In genomic region chr2:177244244-177244771, GRCh38 we compare ENCODE assay signal across 9 cellular contexts. TPM values are rescaled to one million over a fixed set of nuclear protein-coding genes. Genes with fewer than 3 reads are reported as not detected.
DNase-seq lines count a peak whose midpoint lies in the region; ATAC-seq, FAIRE-seq and TF ChIP-seq lines count a peak whose summit lies in the region.
"Had no signal": no experiment of that assay in that cellular context is flagged by ENCODE, and none has a peak within 500 bp of the region (broad histone marks: within the 10 kb centered on the region; RNA-seq: fewer than 3 reads in every experiment).

No MANE protein-coding gene starts in this region.

- H3K27ac ChIP-seq in HUES6 (ENCODE audit: low read depth, low read length) (peak overlapping the region; percentile 66; the same call in 1 of the 2 replicates), H1 (ENCODE audit: low read depth, low read length) (no peak overlapping the region)

- H2AK5ac ChIP-seq in H1 (ENCODE audit: low read depth, low read length): 0 out of 2 replicates have a peak overlapping the region, but pooled peaks have one; percentile 86

- 92% methylated on average over 6 of the region's 6 CpGs; no CpG with 5 or more reads in 1 of the 2 experiments for WGBS in H1 (ENCODE audit: extremely low coverage in 1 of 2, insufficient coverage in 1 of 2, insufficient read length in 1 of 2, insufficient replicate concordance in 2 of 2, low coverage in 1 of 2, low lambda C conversion rate in 2 of 2, missing lambda C conversion rate in 1 of 2), 2 experiments

- no peak overlapping the region for H3K23ac ChIP-seq in H1 (ENCODE audit: insufficient read length)

- POLR2A ChIA-PET in H1 (lab: Charles Lee; ENCODE audit: partially characterized antibody): interaction anchor here (0.8 to 2.0 kb wide), 3 partner anchors 10 to 23 kb away, joined by 4 to 13 read pairs (median 4); partner anchors contain the start of gene NFE2L2

- CTCF ChIA-PET in H1 (lab: Charles Lee; ENCODE audit: partially characterized antibody): interaction anchor here (1.0 to 2.3 kb wide), 6 partner anchors 10 to 83 kb away, joined by 3 to 10 read pairs (median 5); no protein-coding TSS in a partner anchor

- H3K9ac ChIP-seq in HUES6 (ENCODE audit: low read length): no peak overlapping the region
- H3K9ac ChIP-seq in H1 (replicated peaks in 1 of 4; ENCODE audit: extremely low read depth in 1 of 4, low read depth in 3 of 4, low read length in 3 of 4): no peak overlapping the region

- H3K4me1 Mint-ChIP-seq in CD14-positive monocyte (peaks cover 76% of the 10 kb centered on the region), progenitor cell of endocrine pancreas (ENCODE audit: low read depth) (peaks cover 32% of the 10 kb centered on the region)

- H4K91ac ChIP-seq in H1 (replicated peaks; ENCODE audit: insufficient read length, low read length): no peak overlapping the region

- no peaks in the 10 kb centered on the region for H3K27me3 ChIP-seq in HUES6 (ENCODE audit: control insufficient read depth, insufficient read depth, low read length)
- H3K27me3 ChIP-seq in H1 (replicated peaks in 1 of 4; ENCODE audit: control insufficient read depth in 3 of 4, extremely low read depth in 1 of 4, insufficient read depth in 3 of 4, low read length in 3 of 4): no peaks in the 10 kb centered on the region

- peaks cover 9 to 25% of the 10 kb centered on the region in 2 donors for H3K36me3 Mint-ChIP-seq in CD14-positive monocyte
- peaks cover 6% of the 10 kb centered on the region for H3K36me3 Mint-ChIP-seq in progenitor cell of endocrine pancreas (ENCODE audit: insufficient read depth)

- TF ChIP-seq CTCF in CD14-positive monocyte (IDR thresholded peaks at IDR 0.05) (no peak), H1 (IDR thresholded peaks at IDR 0.05; ENCODE audit: control extremely low read depth in 1 of 3, insufficient read depth in 1 of 3, low read depth in 1 of 3, low read length in 3 of 3) (no peak), progenitor cell of endocrine pancreas (IDR thresholded peaks at IDR 0.05; ENCODE audit: unreplicated experiment) (no peak)

- no peak overlapping the region for H3K18ac ChIP-seq in H1 (ENCODE audit: extremely low read depth, low read length)

- FAIRE-seq in H1 (lab: Jason Lieb, UNC): no peak

- TF ChIP-seq EP300 in H1 (IDR thresholded peaks at IDR 0.05; ENCODE audit: borderline replicate concordance in 1 of 2, low read depth in 2 of 2, low read length in 2 of 2): no peak

- no peaks in the 10 kb centered on the region for H3K27me3 Mint-ChIP-seq in CD14-positive monocyte (ENCODE audit: low read depth in 3 of 3)
- H3K27me3 Mint-ChIP-seq in progenitor cell of endocrine pancreas: no peaks in the 10 kb centered on the region

- H2AFZ ChIP-seq in H1 (ENCODE audit: low read length): no peak overlapping the region

- no peak overlapping the region for H4K5ac ChIP-seq in H1 (ENCODE audit: insufficient read length, low read depth, low read length)

- no peak overlapping the region for H3K4me3 ChIP-seq in HUES6 (ENCODE audit: low read depth, low read length)
- H3K4me3 ChIP-seq in H1 (ENCODE audit: extremely low read depth in 1 of 4, insufficient read depth in 2 of 4, low read depth in 3 of 4, low read length in 4 of 4): no peak overlapping the region

- no peak overlapping the region for H3K14ac ChIP-seq in H1 (ENCODE audit: insufficient read length)

- H3K4me2 ChIP-seq in H1 (ENCODE audit: insufficient read depth in 1 of 2, low read depth in 2 of 2, low read length in 2 of 2): no peak overlapping the region

- no peak overlapping the region for H2BK20ac ChIP-seq in H1 (ENCODE audit: low read length)

- peak overlapping the region in 6 of 7 donors; percentile 11 to 90 (median 60) for H3K27ac Mint-ChIP-seq in CD14-positive monocyte
- peak overlapping the region; percentile 8 for H3K27ac Mint-ChIP-seq in progenitor cell of endocrine pancreas

- H4K8ac ChIP-seq in H1 (ENCODE audit: extremely low read depth, insufficient read depth, low read length): no peak overlapping the region

- no peak overlapping the region for H3K4ac ChIP-seq in H1 (replicated peaks; ENCODE audit: insufficient read length, low read depth, low read length)

- no peak overlapping the region for H2BK120ac ChIP-seq in H1 (replicated peaks; ENCODE audit: low read depth, low read length)

- peaks cover 41% of the 10 kb centered on the region for H3K4me1 ChIP-seq in HUES6 (ENCODE audit: control insufficient read depth, insufficient read depth, low read length)
- peaks cover 2 to 9% (median 5%) of the 10 kb centered on the region in 4 experiments; a peak in 5 of 7 replicates for H3K4me1 ChIP-seq in H1 (replicated peaks in 1 of 4; ENCODE audit: control insufficient read depth in 3 of 4, insufficient read depth in 4 of 4, low read length in 3 of 4)

- DNase-seq in CD14-positive monocyte (ENCODE audit: low spot score) (no peak), H1 (ENCODE audit: low read depth in 1 of 2, low spot score in 2 of 2) (no peak), progenitor cell of endocrine pancreas (ENCODE audit: low spot score, unreplicated experiment) (no peak), NK-92 (lab: John Stamatoyannopoulos, UW; ENCODE audit: unreplicated experiment) (no peak)
- DNase-seq: DMS 273 treated with DMSO at 0.1 percent for 48 hours had no signal

- H3K79me2 ChIP-seq in H1 (ENCODE audit: control insufficient read depth in 1 of 2, insufficient read depth in 2 of 2, low read length in 2 of 2): peaks cover 7 to 91% of the 10 kb centered on the region in 2 experiments

- no peaks in the 10 kb centered on the region for H3K36me3 ChIP-seq in HUES6 (ENCODE audit: control insufficient read depth, insufficient read depth, low read length)
- no peaks in the 10 kb centered on the region for H3K36me3 ChIP-seq in H1 (ENCODE audit: control insufficient read depth in 2 of 4, insufficient read depth in 4 of 4, low read length in 3 of 4)

- no peak overlapping the region for H3K56ac ChIP-seq in H1 (replicated peaks; ENCODE audit: insufficient read length, low read depth, low read length)

- H3K4me3 Mint-ChIP-seq in CD14-positive monocyte (no peak overlapping the region), progenitor cell of endocrine pancreas (ENCODE audit: low read depth) (no peak overlapping the region)

- peaks cover 14% of the 10 kb centered on the region for H3K79me1 ChIP-seq in H1 (ENCODE audit: low read depth, low read length)

- ATAC-seq in GM18868 (IDR thresholded peaks at IDR 0.05; ENCODE audit: unreplicated experiment) (no peak), HG03521 (IDR thresholded peaks at IDR 0.05; ENCODE audit: unreplicated experiment) (no peak), HG03378 (IDR thresholded peaks at IDR 0.05; ENCODE audit: unreplicated experiment) (no peak)

- H3K9me3 ChIP-seq in HUES6 (ENCODE audit: control insufficient read depth, insufficient read depth, low read depth, low read length): no peaks in the 10 kb centered on the region
- H3K9me3 ChIP-seq in H1 (ENCODE audit: insufficient read depth in 2 of 2, low read depth in 1 of 2, low read length in 1 of 2): no peaks in the 10 kb centered on the region

- TF ChIP-seq RAD21 in H1 (IDR thresholded peaks at IDR 0.05 in 1 of 2, conservative IDR thresholded peaks at IDR 0.05 in 1 of 2; ENCODE audit: low read depth in 2 of 2, low read length in 2 of 2): no peak

- no peak overlapping the region for H2BK12ac ChIP-seq in H1 (ENCODE audit: low read depth, low read length)

- intact Hi-C loops in CD14-positive monocyte (cut with micrococcal nuclease): no loop called here

- H4K20me1 ChIP-seq in H1 (replicated peaks in 1 of 2; ENCODE audit: control insufficient read depth in 1 of 2, insufficient read depth in 2 of 2, low read length in 2 of 2): peaks cover 2 to 10% of the 10 kb centered on the region in 2 experiments

- H3K23me2 ChIP-seq in H1 (ENCODE audit: low read depth, low read length): 0 out of 2 replicates have a peak, but pooled peaks cover 1% of the 10 kb centered on the region

- no peak overlapping the region for H2BK5ac ChIP-seq in H1 (ENCODE audit: low read depth, low read length)

- H2BK15ac ChIP-seq in H1 (ENCODE audit: low read length): no peak overlapping the region

- no peak for TF ChIP-seq POLR2A in H1 (IDR thresholded peaks at IDR 0.05; ENCODE audit: control extremely low read depth in 1 of 2, low read depth in 2 of 2, low read length in 2 of 2)

- H3K9me3 Mint-ChIP-seq in CD14-positive monocyte (no peaks in the 10 kb centered on the region), progenitor cell of endocrine pancreas (ENCODE audit: low read depth) (no peaks in the 10 kb centered on the region)

TF ChIP-seq in H1, 55 proteins besides CTCF, POLR2A, EP300 and RAD21 (continues in another document):
- TF ChIP-seq ZNF274 (IDR thresholded peaks at IDR 0.05; ENCODE audit: borderline replicate concordance, extremely low read depth, low read length) (no peak), PHF8 (conservative IDR thresholded peaks at IDR 0.05; ENCODE audit: low read depth, low read length) (no peak), RBBP5 (IDR thresholded peaks at IDR 0.05; ENCODE audit: borderline replicate concordance, low read depth, low read length) (no peak), SAP30 (IDR thresholded peaks at IDR 0.05; ENCODE audit: insufficient read depth, insufficient replicate concordance, low read length) (no peak), TAF1 (IDR thresholded peaks at IDR 0.05; ENCODE audit: low read depth, low read length) (no peak)

RNA-seq across cellular contexts. Expression of gene NFE2L2, which starts 20.2 kb away (rescaled TPM):
- polyA plus RNA-seq in CD14-positive monocyte (10 to 100 TPM; 38.7 to 51.6 TPM), H1 (2011; rRNA removed) (13.8 and 34.5 TPM in 2 replicates)
- total RNA-seq in H1 (2021; fragmentation: NEBNext Ultra II Directional; extraction: Animal tissue kit (Norgen Biotek cat#: 25700)): 32.3 and 33.2 TPM in 2 replicates
- 22.2 TPM for polyA plus RNA-seq in H1 (2011; cell fraction: cytosol; rRNA removed)
- 18.7 TPM for polyA plus RNA-seq in H1 (2011; cell fraction: nucleus; rRNA removed)
- polyA plus RNA-seq in H1 (2012, experiment 1 of 2): 21.1 to 33.8 TPM (median 23.9 TPM) in 4 replicates
- 2.6 TPM for polyA plus RNA-seq in H1 (2012, experiment 2 of 2)
- polyA plus RNA-seq in H1 (2013, experiment 1 of 2): 25.6 TPM
- 24.8 TPM for polyA plus RNA-seq in H1 (2013, experiment 2 of 2)
- polyA minus RNA-seq in H1 (2011; rRNA and poly(A)+ RNA removed): 60.9 and 61.4 TPM in 2 replicates
- polyA minus RNA-seq in H1 (2011; cell fraction: cytosol; rRNA and poly(A)+ RNA removed): 23.4 TPM
- 36.7 TPM for polyA minus RNA-seq in H1 (2011; cell fraction: nucleus; rRNA and poly(A)+ RNA removed)
- 58.7 and 59.1 TPM in 2 replicates for total RNA-seq in progenitor cell of endocrine pancreas

RNA-seq across cellular contexts. Expression of gene HNRNPA3, which starts 31.7 kb away (rescaled TPM):
- polyA plus RNA-seq in CD14-positive monocyte (10 to 100 TPM; 26.5 to 43.0 TPM), H1 (2011; rRNA removed) (43.6 and 66.1 TPM in 2 replicates)
- total RNA-seq in H1 (2021; fragmentation: NEBNext Ultra II Directional; extraction: Animal tissue kit (Norgen Biotek cat#: 25700)): 390 and 408 TPM in 2 replicates
- 182 TPM for polyA plus RNA-seq in H1 (2011; cell fraction: cytosol; rRNA removed)
- polyA plus RNA-seq in H1 (2011; cell fraction: nucleus; rRNA removed): 30.7 TPM
- 631 to 695 TPM (median 656 TPM) in 4 replicates for polyA plus RNA-seq in H1 (2012, experiment 1 of 2)
- polyA plus RNA-seq in H1 (2012, experiment 2 of 2): 77.6 TPM
- polyA plus RNA-seq in H1 (2013, experiment 1 of 2): 348 TPM
- polyA plus RNA-seq in H1 (2013, experiment 2 of 2): 367 TPM
- polyA minus RNA-seq in H1 (2011; rRNA and poly(A)+ RNA removed): 30.3 and 37.2 TPM in 2 replicates
- polyA minus RNA-seq in H1 (2011; cell fraction: cytosol; rRNA and poly(A)+ RNA removed): 58.9 TPM
- 65.0 TPM for polyA minus RNA-seq in H1 (2011; cell fraction: nucleus; rRNA and poly(A)+ RNA removed)
- total RNA-seq in progenitor cell of endocrine pancreas: 334 and 339 TPM in 2 replicates
